Comparison of ENCODE assay signal across 16 cellular contexts in genomic region chr16:28064150-28064549, GRCh38. TPM values are rescaled to one million over a fixed set of nuclear protein-coding genes. Genes with fewer than 3 reads are reported as not detected.
DNase-seq lines count a peak whose midpoint lies in the region; TF ChIP-seq lines count a peak whose summit lies in the region.
"Had no signal": no experiment of that assay in that cellular context is flagged by ENCODE, and none has a peak within 500 bp of the region (broad histone marks: within the 10 kb centered on the region; RNA-seq: fewer than 3 reads in every experiment).

No MANE protein-coding gene starts in this region.

- no peak for TF ChIP-seq CTCF in dorsolateral prefrontal cortex (IDR thresholded peaks at IDR 0.05 in 54 of 56, conservative IDR thresholded peaks at IDR 0.05 in 2 of 56; ENCODE audit: low read depth in 1 of 56, partially characterized antibody in 56 of 56)
- TF ChIP-seq CTCF in nephron (IDR thresholded peaks at IDR 0.05; ENCODE audit: unreplicated experiment in 3 of 3): no peak
- TF ChIP-seq CTCF in PC-9 (conservative IDR thresholded peaks at IDR 0.05): no peak
- TF ChIP-seq CTCF in brain microvascular endothelial cell (IDR thresholded peaks at IDR 0.05; ENCODE audit: low read depth, low read length, missing control alignments): no peak

- H3K27me3 ChIP-seq in dorsolateral prefrontal cortex (peaks cover 0 to 41% (median 16%) of the 10 kb centered on the region in 45 donors), PC-9 (ENCODE audit: insufficient read depth, low read depth) (peaks cover 51% of the 10 kb centered on the region), brain microvascular endothelial cell (replicated peaks) (peaks cover 62% of the 10 kb centered on the region)

- DNase-seq in activated naive CD4-positive, alpha-beta T cell treated with anti-CD3 and anti-CD28 coated beads for 36 hours: no peak
- DNase-seq in dorsolateral prefrontal cortex: no peak
- DNase-seq in PC-9: no peak
- DNase-seq in COLO668 (lab: John Stamatoyannopoulos, UW; ENCODE audit: unreplicated experiment): no peak
- DNase-seq in NCI-H146 (lab: John Stamatoyannopoulos, UW): no peak
- no peak for DNase-seq in brain microvascular endothelial cell
- DNase-seq: 8988T, KBM-7, NCI-H1048, NCI-H187 treated with DMSO at 0.1 percent for 48 hours, SHP77 treated with DMSO at 0.1 percent for 48 hours had no signal

- H3K9me2 ChIP-seq in PC-9 (ENCODE audit: insufficient read depth): no peaks in the 10 kb centered on the region

- no peaks in the 10 kb centered on the region for H3K9me3 Mint-ChIP-seq in activated naive CD4-positive, alpha-beta T cell treated with anti-CD3 and anti-CD28 coated beads, Interleukin-2, amount 50 U/mL, for 24 hours
- H3K9me3 Mint-ChIP-seq in activated naive CD4-positive, alpha-beta T cell treated with anti-CD3 and anti-CD28 coated beads for 36 hours: no peaks in the 10 kb centered on the region
- no peaks in the 10 kb centered on the region for H3K9me3 Mint-ChIP-seq in nephron

- H3K27ac ChIP-seq in dorsolateral prefrontal cortex: no peak overlapping the region
- H3K27ac ChIP-seq in PC-9: no peak overlapping the region
- H3K27ac ChIP-seq in brain microvascular endothelial cell: no peak overlapping the region

- in situ Hi-C loops in brain microvascular endothelial cell (cut with HindIII; ENCODE audit: low pct_ligation_motif_present, low sequenced_read_pairs): no loop called here

- no TSS peak for BruUV-seq in PC-9 (replicated peaks; lab: Mats Ljungman, UMichigan)

- no peaks in the 10 kb centered on the region for H4K20me1 ChIP-seq in PC-9 (ENCODE audit: insufficient read depth)

- H3K4me3 Mint-ChIP-seq in activated naive CD4-positive, alpha-beta T cell treated with anti-CD3 and anti-CD28 coated beads, Interleukin-2, amount 50 U/mL, for 24 hours: peak overlapping the region; percentile 7
- H3K4me3 Mint-ChIP-seq in activated naive CD4-positive, alpha-beta T cell treated with anti-CD3 and anti-CD28 coated beads for 36 hours: no peak overlapping the region
- peak overlapping the region; percentile 14 to 29 (median 19) for H3K4me3 Mint-ChIP-seq in nephron

- peaks cover 5% of the 10 kb centered on the region for H3K4me1 Mint-ChIP-seq in activated naive CD4-positive, alpha-beta T cell treated with anti-CD3 and anti-CD28 coated beads, Interleukin-2, amount 50 U/mL, for 24 hours
- no peaks in the 10 kb centered on the region for H3K4me1 Mint-ChIP-seq in activated naive CD4-positive, alpha-beta T cell treated with anti-CD3 and anti-CD28 coated beads for 36 hours (ENCODE audit: low read depth)
- H3K4me1 Mint-ChIP-seq in nephron: peaks cover 33% of the 10 kb centered on the region
- H3K4me1 Mint-ChIP-seq: CD14-positive monocyte had no signal

- intact Hi-C loops in activated naive CD4-positive, alpha-beta T cell treated with anti-CD3 and anti-CD28 coated beads for 36 hours (cut with micrococcal nuclease): no loop called here
- intact Hi-C loops in dorsolateral prefrontal cortex (cut with DNase I) (loop anchor here (5.0 to 10.0 kb wide), 3 partner anchors 89 to 282 kb away; no protein-coding TSS in a partner anchor), PC-9 (cut with micrococcal nuclease; ENCODE audit: unreplicated experiment) (no loop called here)

- no peaks in the 10 kb centered on the region for H3K79me2 ChIP-seq in PC-9 (ENCODE audit: low read depth)

- no peaks in the 10 kb centered on the region for H3K36me3 ChIP-seq in PC-9 (ENCODE audit: low read depth)
- no peaks in the 10 kb centered on the region for H3K36me3 ChIP-seq in brain microvascular endothelial cell (replicated peaks)

- no peaks in the 10 kb centered on the region for H3K4me1 ChIP-seq in PC-9 (replicated peaks; ENCODE audit: insufficient read depth)
- H3K4me1 ChIP-seq: Caco-2 had no signal

- POLR2A ChIA-PET in PC-9 (lab: Charles Lee; ENCODE audit: unreplicated experiment): no interaction called here

- peak overlapping the region in 34 of 59 donors; percentile 15 to 68 (median 44) for H3K4me3 ChIP-seq in dorsolateral prefrontal cortex
- H3K4me3 ChIP-seq in PC-9: no peak overlapping the region
- H3K4me3 ChIP-seq in brain microvascular endothelial cell (ENCODE audit: low read depth, low read length): no peak overlapping the region

- no peak overlapping the region for H2AFZ ChIP-seq in PC-9

- no peaks in the 10 kb centered on the region for H3K9me3 ChIP-seq in PC-9 (ENCODE audit: insufficient read depth, low read depth)
- H3K9me3 ChIP-seq: Caco-2 had no signal

- CTCF ChIA-PET in activated naive CD4-positive, alpha-beta T cell treated with anti-CD3 and anti-CD28 coated beads for 36 hours (lab: Charles Lee): interaction anchor here (0.7 to 2.9 kb wide), 3 partner anchors 92 to 545 kb away, joined by 3 to 6 read pairs (median 3); no protein-coding TSS in a partner anchor
- CTCF ChIA-PET in PC-9 (lab: Charles Lee): no interaction called here

- H3K4me2 ChIP-seq in PC-9: no peak overlapping the region

- no peaks in the 10 kb centered on the region for H3K36me3 Mint-ChIP-seq in activated naive CD4-positive, alpha-beta T cell treated with anti-CD3 and anti-CD28 coated beads, Interleukin-2, amount 50 U/mL, for 24 hours
- no peaks in the 10 kb centered on the region for H3K36me3 Mint-ChIP-seq in activated naive CD4-positive, alpha-beta T cell treated with anti-CD3 and anti-CD28 coated beads for 36 hours (ENCODE audit: low read depth)
- H3K36me3 Mint-ChIP-seq in nephron (ENCODE audit: low read depth): no peaks in the 10 kb centered on the region
- H3K36me3 Mint-ChIP-seq: CD14-positive monocyte had no signal

- no peaks in the 10 kb centered on the region for H3F3A ChIP-seq in PC-9 (ENCODE audit: insufficient read depth, low read depth)

- no peak overlapping the region for H3K27ac Mint-ChIP-seq in activated naive CD4-positive, alpha-beta T cell treated with anti-CD3 and anti-CD28 coated beads, Interleukin-2, amount 50 U/mL, for 24 hours
- no peak overlapping the region for H3K27ac Mint-ChIP-seq in activated naive CD4-positive, alpha-beta T cell treated with anti-CD3 and anti-CD28 coated beads for 36 hours
- no peak overlapping the region for H3K27ac Mint-ChIP-seq in nephron
- H3K27ac Mint-ChIP-seq: CD14-positive monocyte had no signal

- H3K27me3 Mint-ChIP-seq in activated naive CD4-positive, alpha-beta T cell treated with anti-CD3 and anti-CD28 coated beads, Interleukin-2, amount 50 U/mL, for 24 hours: peaks cover 24% of the 10 kb centered on the region
- H3K27me3 Mint-ChIP-seq in activated naive CD4-positive, alpha-beta T cell treated with anti-CD3 and anti-CD28 coated beads for 36 hours (ENCODE audit: low read depth): peaks cover 37% of the 10 kb centered on the region
- H3K27me3 Mint-ChIP-seq in nephron (ENCODE audit: low read depth): peaks cover 80% of the 10 kb centered on the region

RNA-seq across cellular contexts. Expression of gene GSG1L, which starts 0.6 kb away (rescaled TPM):
- not detected for total RNA-seq in activated naive CD4-positive, alpha-beta T cell treated with anti-CD3 and anti-CD28 coated beads for 36 hours
- 10 to 100 TPM in 80 of 120 experiments, 1 to 10 TPM in 40; 5.3 to 19.0 (median 11.5) TPM for total RNA-seq in dorsolateral prefrontal cortex
- not detected in 2 replicates for total RNA-seq in PC-9 (2021)
- total RNA-seq: Caco-2, NCI-H460 had no signal

Comparison
In these comparisons a context has a peak if more than half of its experiments do, and no peak if none do; other contexts are left out.
1. H3K4me3 ChIP-seq: peak in dorsolateral prefrontal cortex (34 of 59); none in PC-9 (single experiment) and brain microvascular endothelial cell (single experiment).
2. intact Hi-C loops: an anchor here in dorsolateral prefrontal cortex (5.0 to 10.0 kb wide); none called in activated naive CD4-positive, alpha-beta T cell treated with anti-CD3 and anti-CD28 coated beads for 36 hours and PC-9.